ENCODE assay signal across 27 cellular contexts in the genomic region with DNA sequence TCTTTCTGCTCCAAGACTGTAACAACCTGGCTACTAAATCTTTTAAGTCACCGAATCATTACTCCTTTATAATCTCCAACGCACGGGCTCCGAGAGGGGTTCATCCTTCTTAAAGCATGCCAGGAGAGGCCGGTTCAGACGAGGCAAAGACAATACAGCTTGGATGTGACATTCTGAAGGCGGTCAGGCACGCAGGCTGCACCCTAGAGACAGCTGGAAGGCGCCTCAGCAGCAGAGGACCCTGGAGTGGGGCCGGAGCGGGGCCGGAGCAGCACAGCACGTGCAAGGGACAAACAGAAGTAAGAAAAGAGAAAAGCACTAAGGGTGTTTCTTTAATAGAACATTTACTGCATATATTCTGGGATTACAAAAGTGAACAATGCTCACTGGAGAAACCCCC.
"Had no signal": no experiment of that assay in that cellular context is flagged by ENCODE, and none has a peak within 500 bp of the region (broad histone marks: within the 10 kb centered on the region; RNA-seq: fewer than 3 reads in every experiment).

No MANE protein-coding gene starts in this region.

- H3K79me2 ChIP-seq: hepatocyte had no signal

- H3K4me2 ChIP-seq: hepatocyte had no signal

- H3K4me1 Mint-ChIP-seq: activated CD4-positive, alpha-beta memory T cell treated with anti-CD3 and anti-CD28 coated beads, Interleukin-2, amount 10 ng/mL, durations not matched to agents 7 days and 5 days; activated CD4-positive, alpha-beta T cell treated with anti-CD3 and anti-CD28 coated beads, Interleukin-2, amount 10 ng/mL, durations not matched to agents 7 days and 5 days; natural killer cell; stimulated activated memory B cell treated with anti-CD40 and anti-IgM and Interleukin-4, amounts not matched to agents 10 μg/mL and 1 μg/mL and 100 μg/mL, for 72 hours; stimulated activated naive CD8-positive, alpha-beta T cell treated with anti-CD3 and anti-CD28 coated beads, Interleukin-15, amount 100 ng/mL, for 72 hours had no signal

- H3K36me3 Mint-ChIP-seq: stimulated activated memory B cell treated with anti-CD40 and anti-IgM and Interleukin-4, amounts not matched to agents 10 μg/mL and 1 μg/mL and 100 μg/mL, for 72 hours had no signal

- H3K36me3 ChIP-seq: gastrocnemius medialis, lower lobe of right lung, thyroid gland had no signal

- H3K27ac ChIP-seq: gastrocnemius medialis, lower lobe of right lung, thyroid gland had no signal

- H3K4me3 ChIP-seq: gastrocnemius medialis, hepatocyte, lower lobe of right lung, thyroid gland had no signal

- H3K27me3 Mint-ChIP-seq: stimulated activated memory B cell treated with anti-CD40 and anti-IgM and Interleukin-4, amounts not matched to agents 10 μg/mL and 1 μg/mL and 100 μg/mL, for 72 hours; stimulated activated naive CD8-positive, alpha-beta T cell treated with anti-CD3 and anti-CD28 coated beads, Interleukin-15, amount 100 ng/mL, for 72 hours had no signal

- ATAC-seq: activated naive CD4-positive, alpha-beta T cell treated with anti-CD3 and anti-CD28 coated beads, Interleukin-2, amount 50 U/mL, for 72 hours; activated T-cell treated with anti-CD3 and anti-CD28 coated beads, Interleukin-2, amount 50 U/mL, for 72 hours; gastrocnemius medialis; left colon; lower lobe of right lung; natural killer cell; sciatic nerve; stimulated activated memory B cell treated with anti-CD40 and anti-IgM and Interleukin-4, amounts not matched to agents 10 μg/mL and 1 μg/mL and 100 μg/mL, for 72 hours; stimulated activated naive CD8-positive, alpha-beta T cell treated with anti-CD3 and anti-CD28 coated beads, Interleukin-15, amount 100 ng/mL, for 72 hours; WTC11 had no signal

- H3K27me3 ChIP-seq: gastrocnemius medialis, hepatocyte, thyroid gland had no signal

- H3K27ac Mint-ChIP-seq: activated CD4-positive, alpha-beta memory T cell treated with anti-CD3 and anti-CD28 coated beads, Interleukin-2, amount 10 ng/mL, durations not matched to agents 7 days and 5 days; activated CD4-positive, alpha-beta T cell treated with anti-CD3 and anti-CD28 coated beads, Interleukin-2, amount 10 ng/mL, durations not matched to agents 7 days and 5 days; activated naive CD4-positive, alpha-beta T cell treated with anti-CD3 and anti-CD28 coated beads, Interleukin-2, amount 50 U/mL, for 72 hours; activated T-cell treated with anti-CD3 and anti-CD28 coated beads, Interleukin-2, amount 50 U/mL, for 72 hours; natural killer cell; stimulated activated memory B cell treated with anti-CD40 and anti-IgM and Interleukin-4, amounts not matched to agents 10 μg/mL and 1 μg/mL and 100 μg/mL, for 72 hours; stimulated activated naive CD8-positive, alpha-beta T cell treated with anti-CD3 and anti-CD28 coated beads, Interleukin-15, amount 100 ng/mL, for 72 hours; WTC11 had no signal

- H3K9me3 ChIP-seq: thyroid gland had no signal

- H3K4me1 ChIP-seq: gastrocnemius medialis, lower lobe of right lung, thyroid gland had no signal

- H3K4me3 Mint-ChIP-seq: activated CD4-positive, alpha-beta memory T cell treated with anti-CD3 and anti-CD28 coated beads, Interleukin-2, amount 10 ng/mL, durations not matched to agents 7 days and 5 days; activated CD4-positive, alpha-beta T cell treated with anti-CD3 and anti-CD28 coated beads, Interleukin-2, amount 10 ng/mL, durations not matched to agents 7 days and 5 days; activated T-cell treated with anti-CD3 and anti-CD28 coated beads, Interleukin-2, amount 50 U/mL, for 72 hours; natural killer cell; stimulated activated memory B cell treated with anti-CD40 and anti-IgM and Interleukin-4, amounts not matched to agents 10 μg/mL and 1 μg/mL and 100 μg/mL, for 72 hours; stimulated activated naive CD8-positive, alpha-beta T cell treated with anti-CD3 and anti-CD28 coated beads, Interleukin-15, amount 100 ng/mL, for 72 hours; WTC11 had no signal

- DNase-seq: activated CD4-positive, alpha-beta memory T cell treated with anti-CD3 and anti-CD28 coated beads, Interleukin-2, amount 10 ng/mL, durations not matched to agents 7 days and 5 days; activated CD4-positive, alpha-beta T cell treated with anti-CD3 and anti-CD28 coated beads for 1 hour; activated CD4-positive, alpha-beta T cell treated with anti-CD3 and anti-CD28 coated beads, Interleukin-2, amount 10 ng/mL, durations not matched to agents 7 days and 5 days; activated naive CD4-positive, alpha-beta T cell; activated T-cell treated with anti-CD3 and anti-CD28 coated beads for 4 hours; activated T-cell treated with anti-CD3 and anti-CD28 coated beads, Interleukin-2, amount 50 U/mL, for 72 hours; anterior cingulate cortex; dermis blood vessel endothelial cell; effector CD8-positive, alpha-beta T cell; erythroblast; gastrocnemius medialis; glutamatergic neuron; left colon; lower lobe of right lung; mesenchymal stem cell; natural killer cell; small intestine; stimulated activated CD4-positive, alpha-beta T cell treated with anti-CD3 and anti-CD28 coated beads, Interleukin-4, amount 100 ng/mL, for 4 hours; stimulated activated CD8-positive, alpha-beta memory T cell treated with anti-CD3 and anti-CD28 coated beads, Interleukin-4, amount 100 ng/mL, for 48 hours; stimulated activated naive CD8-positive, alpha-beta T cell treated with anti-CD3 and anti-CD28 coated beads, Interleukin-15, amount 100 ng/mL, for 72 hours; T-helper 2 cell; thyroid gland had no signal
